ENCODE assay signal across 17 cellular contexts in genomic region chrX:41603591-41603990, GRCh38.
"Had no signal": no experiment of that assay in that cellular context is flagged by ENCODE, and none has a peak within 500 bp of the region (broad histone marks: within the 10 kb centered on the region; RNA-seq: fewer than 3 reads in every experiment).

No MANE protein-coding gene starts in this region.

- H3K4me3 ChIP-seq: sigmoid colon, thoracic aorta, upper lobe of right lung had no signal

- H3K4me1 ChIP-seq: sigmoid colon, upper lobe of right lung had no signal

- H3K27me3 ChIP-seq: sigmoid colon, upper lobe of right lung had no signal

- H3K27ac ChIP-seq: sigmoid colon, thoracic aorta, upper lobe of right lung had no signal

- H3K27me3 Mint-ChIP-seq: activated CD8-positive, alpha-beta T cell treated with anti-CD3 and anti-CD28 coated beads for 36 hours; T-helper 17 cell had no signal

- FAIRE-seq: endometrium had no signal

- DNase-seq: activated CD4-positive, alpha-beta T cell treated with anti-CD3 and anti-CD28 coated beads for 48 hours; activated CD8-positive, alpha-beta T cell treated with anti-CD3 and anti-CD28 coated beads for 36 hours; activated effector memory CD4-positive, alpha-beta T cell treated with Interleukin-2 at 50 U/mL for 16 hours; activated naive CD4-positive, alpha-beta T cell treated with anti-CD3 and anti-CD28 coated beads, Interleukin-2, amount 50 U/mL, for 16 hours; activated T-cell treated with anti-CD3 and anti-CD28 coated beads, Interleukin-2, amount 50 U/mL, for 4 hours; hypothalamus; mesendoderm; sigmoid colon; stimulated activated CD4-positive, alpha-beta T cell treated with anti-CD3 and anti-CD28 coated beads, Interleukin-12 subunit alpha, Interleukin-12 subunit beta, amount 100 ng/mL, for 4 hours; stimulated activated CD4-positive, alpha-beta T cell treated with anti-CD3 and anti-CD28 coated beads, Interleukin-2, amount 100 ng/mL, for 24 hours; T-helper 17 cell; upper lobe of right lung had no signal

- H3K27ac Mint-ChIP-seq: activated CD8-positive, alpha-beta T cell treated with anti-CD3 and anti-CD28 coated beads for 36 hours; stimulated activated effector memory CD8-positive, alpha-beta T cell treated with anti-CD3 and anti-CD28 coated beads, Interleukin-12 subunit alpha, Interleukin-12 subunit beta, amount 100 ng/mL, for 72 hours; T-helper 17 cell had no signal

- H3K4me3 Mint-ChIP-seq: activated CD8-positive, alpha-beta T cell treated with anti-CD3 and anti-CD28 coated beads for 36 hours; activated T-cell treated with anti-CD3 and anti-CD28 coated beads, Interleukin-2, amount 50 U/mL, for 4 hours; neural crest cell; stimulated activated effector memory CD8-positive, alpha-beta T cell treated with anti-CD3 and anti-CD28 coated beads, Interleukin-12 subunit alpha, Interleukin-12 subunit beta, amount 100 ng/mL, for 72 hours; T-helper 17 cell; WTC11 had no signal

- H3K36me3 ChIP-seq: sigmoid colon, thoracic aorta, upper lobe of right lung had no signal

- H3K9me3 ChIP-seq: sigmoid colon, thoracic aorta, upper lobe of right lung had no signal

- ATAC-seq: activated CD8-positive, alpha-beta T cell treated with anti-CD3 and anti-CD28 coated beads for 36 hours; activated T-cell treated with anti-CD3 and anti-CD28 coated beads, Interleukin-2, amount 50 U/mL, for 4 hours; stimulated activated effector memory CD8-positive, alpha-beta T cell treated with anti-CD3 and anti-CD28 coated beads, Interleukin-12 subunit alpha, Interleukin-12 subunit beta, amount 100 ng/mL, for 72 hours; T-helper 17 cell; upper lobe of right lung; WTC11 had no signal

- H3K9me3 Mint-ChIP-seq: activated CD8-positive, alpha-beta T cell treated with anti-CD3 and anti-CD28 coated beads for 36 hours; activated T-cell treated with anti-CD3 and anti-CD28 coated beads, Interleukin-2, amount 50 U/mL, for 4 hours; stimulated activated effector memory CD8-positive, alpha-beta T cell treated with anti-CD3 and anti-CD28 coated beads, Interleukin-12 subunit alpha, Interleukin-12 subunit beta, amount 100 ng/mL, for 72 hours; WTC11 had no signal

- H3K4me1 Mint-ChIP-seq: stimulated activated effector memory CD8-positive, alpha-beta T cell treated with anti-CD3 and anti-CD28 coated beads, Interleukin-12 subunit alpha, Interleukin-12 subunit beta, amount 100 ng/mL, for 72 hours had no signal

- H3K36me3 Mint-ChIP-seq: stimulated activated effector memory CD8-positive, alpha-beta T cell treated with anti-CD3 and anti-CD28 coated beads, Interleukin-12 subunit alpha, Interleukin-12 subunit beta, amount 100 ng/mL, for 72 hours had no signal
